16 cellular contexts compared by ENCODE assay signal in genomic region chr19:13995017-13995728, GRCh38. TPM values are rescaled to one million over a fixed set of nuclear protein-coding genes. Genes with fewer than 3 reads are reported as not detected.
DNase-seq lines count a peak whose midpoint lies in the region; ATAC-seq, FAIRE-seq and TF ChIP-seq lines count a peak whose summit lies in the region.
"Had no signal": no experiment of that assay in that cellular context is flagged by ENCODE, and none has a peak within 500 bp of the region (broad histone marks: within the 10 kb centered on the region; RNA-seq: fewer than 3 reads in every experiment).

No MANE protein-coding gene starts in this region.

- H3K27ac Mint-ChIP-seq in T-cell: peak overlapping the region in 1 of 2 donors; percentile 55
- H3K27ac Mint-ChIP-seq: activated CD4-positive, alpha-beta T cell treated with anti-CD3 and anti-CD28 coated beads, Interleukin-2, amount 10 ng/mL, durations not matched to agents 7 days and 5 days; memory B cell had no signal

- H3K27me3 Mint-ChIP-seq in T-cell: no peaks in the 10 kb centered on the region
- H3K27me3 Mint-ChIP-seq: activated CD4-positive, alpha-beta T cell treated with anti-CD3 and anti-CD28 coated beads, Interleukin-2, amount 10 ng/mL, durations not matched to agents 7 days and 5 days; memory B cell had no signal

- no peak overlapping the region for H3K4me3 ChIP-seq in K562
- H3K4me3 ChIP-seq in right cardiac atrium (ENCODE audit: low read length): no peak overlapping the region
- H3K4me3 ChIP-seq in skeletal muscle tissue (ENCODE audit: low read length in 3 of 3): peak overlapping the region in 1 of 3 donors; percentile 29

- H3K4me1 ChIP-seq in K562 (replicated peaks in 1 of 2; ENCODE audit: control insufficient read depth in 2 of 2, insufficient read depth in 2 of 2, low read length in 2 of 2): peaks cover 0 to 17% of the 10 kb centered on the region in 2 experiments; a peak in 3 of 5 replicates
- H3K4me1 ChIP-seq in right cardiac atrium (ENCODE audit: control insufficient read depth, insufficient read depth, low read length): peaks cover 3% of the 10 kb centered on the region
- H3K4me1 ChIP-seq in skeletal muscle tissue (ENCODE audit: control insufficient read depth in 3 of 3, insufficient read depth in 3 of 3, low read length in 3 of 3): peaks cover 12 to 22% (median 13%) of the 10 kb centered on the region in 3 donors

- DNase-seq in GM04504 (ENCODE audit: low read depth) (peak; percentile 75), K562 (ENCODE audit: extremely low read depth in 1 of 4, low spot score in 3 of 4) (no peak), right cardiac atrium (peak in 2 of 3 donors; percentile 51 to 77), iPS-NIHi11 (ENCODE audit: low spot score) (no peak), retina (no peak), T-cell (no peak)
- DNase-seq in activated CD4-positive, alpha-beta T cell treated with anti-CD3 and anti-CD28 coated beads, Interleukin-2, amount 50 U/mL, for 4 hours: no peak
- DNase-seq: activated CD4-positive, alpha-beta T cell treated with anti-CD3 and anti-CD28 coated beads, Interleukin-2, amount 10 ng/mL, durations not matched to agents 7 days and 5 days; activated gamma-delta T cell treated with Interleukin-2 at 50 U/mL for 16 hours; COR-L47; NCI-H2107 had no signal

- no peak for TF ChIP-seq CTCF in K562 (IDR thresholded peaks at IDR 0.05 in 2 of 3, conservative IDR thresholded peaks at IDR 0.05 in 1 of 3; ENCODE audit: insufficient read depth in 2 of 3, low read depth in 1 of 3, low read length in 3 of 3)

- no peak overlapping the region for H3K4me3 Mint-ChIP-seq in T-cell
- H3K4me3 Mint-ChIP-seq: activated CD4-positive, alpha-beta T cell treated with anti-CD3 and anti-CD28 coated beads, Interleukin-2, amount 10 ng/mL, durations not matched to agents 7 days and 5 days; memory B cell had no signal

- CTCF ChIA-PET in K562 (lab: Yijun Ruan, JAX; ENCODE audit: low intra/inter-chr PET ratio): no interaction called here
- CTCF ChIA-PET in T-cell (lab: Charles Lee): no interaction called here

- TF ChIP-seq POLR2A in K562 (conservative IDR thresholded peaks at IDR 0.05): no peak

- no peak for FAIRE-seq in K562 (lab: Jason Lieb, UNC)

- H3K27ac ChIP-seq in K562 (ENCODE audit: extremely low read depth, low read depth, low read length) (no peak overlapping the region), right cardiac atrium (ENCODE audit: low read length) (peak overlapping the region; percentile 43), skeletal muscle tissue (ENCODE audit: low read depth, low read length) (peak overlapping the region; percentile 69)
- H3K27ac ChIP-seq: KMS-11 had no signal

- in situ Hi-C loops in K562 (cut with MboI): no loop called here

- H3K9me3 Mint-ChIP-seq in T-cell: peaks cover 0 to 4% (median 0%) of the 10 kb centered on the region in 3 donors
- H3K9me3 Mint-ChIP-seq: memory B cell had no signal

- H3K36me3 ChIP-seq in K562 (ENCODE audit: control insufficient read depth, insufficient read depth, low read length): peaks cover 63% of the 10 kb centered on the region; the same call in 2 of the 3 replicates
- peaks cover 6 to 13% (median 8%) of the 10 kb centered on the region in 3 donors for H3K36me3 ChIP-seq in skeletal muscle tissue (ENCODE audit: control insufficient read depth in 3 of 3, insufficient read depth in 3 of 3, low read length in 3 of 3)

- H3K27me3 ChIP-seq in K562 (ENCODE audit: control insufficient read depth in 2 of 2, insufficient read depth in 2 of 2, low read length in 2 of 2): no peaks in the 10 kb centered on the region
- H3K27me3 ChIP-seq in right cardiac atrium (ENCODE audit: control insufficient read depth, insufficient read depth): no peaks in the 10 kb centered on the region
- no peaks in the 10 kb centered on the region for H3K27me3 ChIP-seq in skeletal muscle tissue (ENCODE audit: control insufficient read depth in 3 of 3, insufficient read depth in 3 of 3, low read length in 3 of 3)

- TF ChIP-seq EP300 in K562 (IDR thresholded peaks at IDR 0.05; ENCODE audit: low read length): no peak

- H3K79me2 ChIP-seq in K562 (ENCODE audit: control insufficient read depth, insufficient read depth, low read length): peaks cover 19% of the 10 kb centered on the region

- ATAC-seq in K562 (no peak), right cardiac atrium (peak; percentile 61 to 82), T-cell (replicated peaks in 1 of 4) (no peak)
- ATAC-seq: HCT116 had no signal

- H3K4me1 Mint-ChIP-seq in T-cell: peaks cover 21 to 35% (median 22%) of the 10 kb centered on the region in 3 donors

- H3K9ac ChIP-seq in K562 (ENCODE audit: insufficient read depth in 1 of 2, low read depth in 2 of 2, low read length in 2 of 2) (peak overlapping the region in 1 of 2 experiments; percentile 80; a peak in 2 of 4 replicates), skeletal muscle tissue (ENCODE audit: low read depth in 1 of 3, low read length in 3 of 3) (peak overlapping the region; percentile 12 to 75 (median 32))
- H3K9ac ChIP-seq: KMS-11 had no signal

- intact Hi-C loops in K562 (cut with micrococcal nuclease): no loop called here
- intact Hi-C loops in right cardiac atrium (cut with DNase I): no loop called here

- H2AFZ ChIP-seq in K562 (ENCODE audit: low read depth, low read length): no peak overlapping the region

- POLR2A ChIA-PET in K562 (lab: Yijun Ruan, JAX): interaction anchor here (0.8 to 1.3 kb wide), 2 partner anchors 10 to 11 kb away, joined by 5 to 7 read pairs; partner anchors contain the start of gene RFX1
- POLR2A ChIA-PET in T-cell (lab: Charles Lee): no interaction called here

- no peak for TF ChIP-seq RAD21 in K562 (CRISPR knock-in tag; conservative IDR thresholded peaks at IDR 0.05 in 1 of 2, IDR thresholded peaks at IDR 0.05 in 1 of 2)

- peaks cover 22% of the 10 kb centered on the region for H3K36me3 Mint-ChIP-seq in T-cell

- H3K4me2 ChIP-seq in K562 (ENCODE audit: insufficient read depth, low read length): no peak overlapping the region
- H3K4me2 ChIP-seq: KMS-11 had no signal

- BruUV-seq in K562 (replicated peaks; lab: Mats Ljungman, UMichigan): no TSS peak

- H3K9me1 ChIP-seq in K562 (ENCODE audit: control insufficient read depth, insufficient read depth, low read length): peaks cover 3% of the 10 kb centered on the region

- no peaks in the 10 kb centered on the region for H4K20me1 ChIP-seq in K562 (replicated peaks; ENCODE audit: control insufficient read depth, insufficient read depth, low read length)

- 92% methylated on average over 12 of the region's 13 CpGs for WGBS in K562 (ENCODE audit: insufficient coverage, low coverage, missing lambda C conversion rate)
- 64% methylated on average over 13 of the region's 13 CpGs for WGBS in right cardiac atrium

- no peaks in the 10 kb centered on the region for H3K9me3 ChIP-seq in K562 (replicated peaks; ENCODE audit: control insufficient read depth, insufficient read depth, low read depth, low read length)
- H3K9me3 ChIP-seq in right cardiac atrium (ENCODE audit: control insufficient read depth, low read length): no peaks in the 10 kb centered on the region
- H3K9me3 ChIP-seq in skeletal muscle tissue (ENCODE audit: control insufficient read depth in 3 of 3, low read length in 3 of 3): peaks cover 0 to 2% (median 0%) of the 10 kb centered on the region in 3 donors

RNA-seq across cellular contexts. Expression of gene RFX1, which starts 10.9 kb away (rescaled TPM):
- total RNA-seq in K562 (2011; cell fraction: chromatin; rRNA removed; ENCODE audit: low replicate concordance): 5.5 and 14.4 TPM in 2 replicates
- total RNA-seq in K562 (2011; cell fraction: nucleolus; rRNA removed): 12.2 and 13.2 TPM in 2 replicates
- 7.8 and 8.1 TPM in 2 replicates for total RNA-seq in K562 (2011; cell fraction: nucleoplasm; rRNA removed)
- total RNA-seq in K562 (2014; rRNA removed): 3.1 and 4.0 TPM in 2 replicates
- 0.22 and 0.40 TPM in 2 replicates for total RNA-seq in K562 (2014; rRNA removed; fragmentation: Illumina TruSeq; extraction: Trizol)
- total RNA-seq in K562 (2015; rRNA removed; fragmentation: Illumina TruSeq; extraction: Trizol): 1.2 and 1.4 TPM in 2 replicates
- total RNA-seq in K562 (2021): 17.9 and 19.3 TPM in 2 replicates
- 0.95 and 1.4 TPM in 2 replicates for polyA plus RNA-seq in K562 (2011; rRNA removed)
- polyA plus RNA-seq in K562 (2011; cell fraction: cytosol; rRNA removed): 0.60 and 1.4 TPM in 2 replicates
- 5.3 and 11.1 TPM in 2 replicates for polyA plus RNA-seq in K562 (2011; cell fraction: nucleus; rRNA removed)
- polyA plus RNA-seq in K562 (2012): 9.7 and 10.4 TPM in 2 replicates
- 1.7 and 4.7 TPM in 2 replicates for polyA plus RNA-seq in K562 (2014; fragmentation: Illumina TruSeq; extraction: Trizol)
- polyA plus RNA-seq in K562 (2014; fragmentation: Nextera tagmentation; extraction: Ambion mirVana): under 1 TPM; 0.14 to 0.25 TPM
- polyA plus RNA-seq in K562 (2014; rRNA removed): 3.8 and 4.8 TPM in 2 replicates
- 0.35 and 0.36 TPM in 2 replicates for polyA minus RNA-seq in K562 (2011; rRNA and poly(A)+ RNA removed)
- 5.1 and 12.7 TPM in 2 replicates for polyA minus RNA-seq in K562 (2011; cell fraction: cytosol; rRNA and poly(A)+ RNA removed)
- polyA minus RNA-seq in K562 (2011; cell fraction: nucleus; rRNA and poly(A)+ RNA removed): 4.2 and 5.9 TPM in 2 replicates
- total RNA-seq in right cardiac atrium: 10 to 100 TPM; 10.9 to 15.6 (median 13.5) TPM
- polyA plus RNA-seq in right cardiac atrium: 7.0 TPM
- total RNA-seq in skeletal muscle tissue: 4.7 TPM
- 10 to 100 TPM; 18.4 to 27.1 (median 23.1) TPM for total RNA-seq in T-cell

RNA-seq across cellular contexts. Expression of gene RLN3, which starts 32.8 kb away (rescaled TPM):
- not detected in 2 replicates for total RNA-seq in K562 (2011; cell fraction: chromatin; rRNA removed; ENCODE audit: low replicate concordance)
- total RNA-seq in K562 (2011; cell fraction: nucleolus; rRNA removed): 0.92 TPM in 1 of 2 replicates, not detected in the other
- not detected in 2 replicates for total RNA-seq in K562 (2011; cell fraction: nucleoplasm; rRNA removed)
- total RNA-seq in K562 (2014; rRNA removed): 1.1 TPM in 1 of 2 replicates, not detected in the other
- not detected in 2 replicates for total RNA-seq in K562 (2014; rRNA removed; fragmentation: Illumina TruSeq; extraction: Trizol)
- total RNA-seq in K562 (2015; rRNA removed; fragmentation: Illumina TruSeq; extraction: Trizol): not detected in 2 replicates
- 0.31 TPM in 1 of 2 replicates, not detected in the other for total RNA-seq in K562 (2021)
- polyA plus RNA-seq in K562 (2011; rRNA removed): 0.71 TPM in 1 of 2 replicates, not detected in the other
- polyA plus RNA-seq in K562 (2011; cell fraction: cytosol; rRNA removed): 0.27 and 2.5 TPM in 2 replicates
- 0.57 TPM in 1 of 2 replicates, not detected in the other for polyA plus RNA-seq in K562 (2011; cell fraction: nucleus; rRNA removed)
- polyA plus RNA-seq in K562 (2012): 0.26 and 0.57 TPM in 2 replicates
- polyA plus RNA-seq in K562 (2014; fragmentation: Illumina TruSeq; extraction: Trizol): not detected in 2 replicates
- not detected for polyA plus RNA-seq in K562 (2014; fragmentation: Nextera tagmentation; extraction: Ambion mirVana)
- 0.38 and 1.2 TPM in 2 replicates for polyA plus RNA-seq in K562 (2014; rRNA removed)
- polyA minus RNA-seq in K562 (2011; rRNA and poly(A)+ RNA removed): not detected in 2 replicates
- not detected in 2 replicates for polyA minus RNA-seq in K562 (2011; cell fraction: cytosol; rRNA and poly(A)+ RNA removed)
- not detected in 2 replicates for polyA minus RNA-seq in K562 (2011; cell fraction: nucleus; rRNA and poly(A)+ RNA removed)
- total RNA-seq in right cardiac atrium: not detected
- not detected for polyA plus RNA-seq in right cardiac atrium
- total RNA-seq in skeletal muscle tissue: not detected
- total RNA-seq in T-cell: not detected
- total RNA-seq: activated CD4-positive, alpha-beta T cell treated with anti-CD3 and anti-CD28 coated beads, Interleukin-2, amount 10 ng/mL, durations not matched to agents 7 days and 5 days; T-helper 2 cell treated with Interferon-gamma antibody and Interleukin-4, amounts not matched to agents 100 ng/mL and 5 ng/mL, for 36 hours had no signal

RNA-seq across cellular contexts. Expression of gene IL27RA, which starts 36.4 kb away (rescaled TPM):
- total RNA-seq in K562 (2011; cell fraction: chromatin; rRNA removed; ENCODE audit: low replicate concordance): 10.9 and 28.8 TPM in 2 replicates
- total RNA-seq in K562 (2011; cell fraction: nucleolus; rRNA removed): 34.2 and 45.7 TPM in 2 replicates
- 19.0 and 24.8 TPM in 2 replicates for total RNA-seq in K562 (2011; cell fraction: nucleoplasm; rRNA removed)
- total RNA-seq in K562 (2014; rRNA removed) (11.6 and 12.6 TPM in 2 replicates), K562 (2014; rRNA removed; fragmentation: Illumina TruSeq; extraction: Trizol) (6.3 and 7.0 TPM in 2 replicates), K562 (2015; rRNA removed; fragmentation: Illumina TruSeq; extraction: Trizol) (8.6 and 8.8 TPM in 2 replicates), K562 (2021) (15.2 and 15.9 TPM in 2 replicates), right cardiac atrium (1 to 10 TPM; 3.3 to 4.7 (median 3.7) TPM), skeletal muscle tissue (2.6 TPM), T-cell (10 to 100 TPM; 44.2 to 82.4 (median 66.5) TPM)
- polyA plus RNA-seq in K562 (2011; rRNA removed) (14.1 and 15.9 TPM in 2 replicates), K562 (2014; fragmentation: Illumina TruSeq; extraction: Trizol) (12.5 and 13.3 TPM in 2 replicates), K562 (2014; fragmentation: Nextera tagmentation; extraction: Ambion mirVana) (1 to 10 TPM; 1.9 to 2.1 TPM), K562 (2014; rRNA removed) (10.6 and 12.0 TPM in 2 replicates), right cardiac atrium (3.4 TPM)
- 9.7 and 22.4 TPM in 2 replicates for polyA plus RNA-seq in K562 (2011; cell fraction: cytosol; rRNA removed)
- polyA plus RNA-seq in K562 (2011; cell fraction: nucleus; rRNA removed): 7.8 and 13.8 TPM in 2 replicates
- polyA plus RNA-seq in K562 (2012): 12.8 and 16.0 TPM in 2 replicates
- 4.5 and 7.4 TPM in 2 replicates for polyA minus RNA-seq in K562 (2011; rRNA and poly(A)+ RNA removed)
- polyA minus RNA-seq in K562 (2011; cell fraction: cytosol; rRNA and poly(A)+ RNA removed): 5.3 and 8.4 TPM in 2 replicates
- 2.8 and 3.9 TPM in 2 replicates for polyA minus RNA-seq in K562 (2011; cell fraction: nucleus; rRNA and poly(A)+ RNA removed)

RNA-seq across cellular contexts. Expression of gene DCAF15, which starts 42.9 kb away (rescaled TPM):
- total RNA-seq in K562 (2011; cell fraction: chromatin; rRNA removed; ENCODE audit: low replicate concordance): 49.6 and 162 TPM in 2 replicates
- 148 and 149 TPM in 2 replicates for total RNA-seq in K562 (2011; cell fraction: nucleolus; rRNA removed)
- total RNA-seq in K562 (2011; cell fraction: nucleoplasm; rRNA removed): 55.0 and 76.5 TPM in 2 replicates
- 37.0 and 39.4 TPM in 2 replicates for total RNA-seq in K562 (2014; rRNA removed)
- total RNA-seq in K562 (2014; rRNA removed; fragmentation: Illumina TruSeq; extraction: Trizol): 10.4 and 13.6 TPM in 2 replicates
- total RNA-seq in K562 (2015; rRNA removed; fragmentation: Illumina TruSeq; extraction: Trizol): 22.5 and 24.0 TPM in 2 replicates
- 63.2 and 68.5 TPM in 2 replicates for total RNA-seq in K562 (2021)
- polyA plus RNA-seq in K562 (2011; rRNA removed): 27.7 and 46.8 TPM in 2 replicates
- polyA plus RNA-seq in K562 (2011; cell fraction: cytosol; rRNA removed): 28.8 and 44.6 TPM in 2 replicates
- polyA plus RNA-seq in K562 (2011; cell fraction: nucleus; rRNA removed): 228 and 347 TPM in 2 replicates
- 50.0 and 68.0 TPM in 2 replicates for polyA plus RNA-seq in K562 (2012)
- polyA plus RNA-seq in K562 (2014; fragmentation: Illumina TruSeq; extraction: Trizol): 31.0 and 55.5 TPM in 2 replicates
- polyA plus RNA-seq in K562 (2014; fragmentation: Nextera tagmentation; extraction: Ambion mirVana): under 1 TPM; 0.17 to 0.56 TPM
- polyA plus RNA-seq in K562 (2014; rRNA removed): 52.5 and 56.2 TPM in 2 replicates
- polyA minus RNA-seq in K562 (2011; rRNA and poly(A)+ RNA removed): 14.2 and 17.7 TPM in 2 replicates
- 19.0 and 22.3 TPM in 2 replicates for polyA minus RNA-seq in K562 (2011; cell fraction: cytosol; rRNA and poly(A)+ RNA removed)
- 42.0 and 54.3 TPM in 2 replicates for polyA minus RNA-seq in K562 (2011; cell fraction: nucleus; rRNA and poly(A)+ RNA removed)
- total RNA-seq in right cardiac atrium: 10 to 100 TPM; 20.3 to 24.1 (median 21.1) TPM
- 21.5 TPM for polyA plus RNA-seq in right cardiac atrium
- 6.3 TPM for total RNA-seq in skeletal muscle tissue
- total RNA-seq in T-cell: 100 to 1,000 TPM in 3 of 5 donors, 10 to 100 TPM in 2; 67.3 to 118 (median 110) TPM

RNA-seq across cellular contexts. Expression of gene PODNL1, which starts 57.0 kb away (rescaled TPM):
- total RNA-seq in K562 (2011; cell fraction: chromatin; rRNA removed; ENCODE audit: low replicate concordance): 0.14 and 2.1 TPM in 2 replicates
- 0.53 and 1.2 TPM in 2 replicates for total RNA-seq in K562 (2011; cell fraction: nucleolus; rRNA removed)
- 0.29 and 2.3 TPM in 2 replicates for total RNA-seq in K562 (2011; cell fraction: nucleoplasm; rRNA removed)
- total RNA-seq in K562 (2014; rRNA removed) (0.12 TPM in 1 of 2 replicates, not detected in the other), K562 (2014; rRNA removed; fragmentation: Illumina TruSeq; extraction: Trizol) (not detected in 2 replicates), K562 (2015; rRNA removed; fragmentation: Illumina TruSeq; extraction: Trizol) (0.25 and 0.34 TPM in 2 replicates), K562 (2021) (0.40 and 0.47 TPM in 2 replicates), right cardiac atrium (1 to 10 TPM; 1.4 to 3.2 (median 2.2) TPM), skeletal muscle tissue (not detected), T-cell (under 1 TPM in 1 of 5 donors, not detected in 4; 0.09 TPM)
- polyA plus RNA-seq in K562 (2011; rRNA removed) (0.18 and 0.46 TPM in 2 replicates), K562 (2014; fragmentation: Illumina TruSeq; extraction: Trizol) (0.22 and 0.42 TPM in 2 replicates), K562 (2014; fragmentation: Nextera tagmentation; extraction: Ambion mirVana) (under 1 TPM in 1 of 2 experiments, not detected in 1; 0.24 TPM), K562 (2014; rRNA removed) (0.21 TPM in 1 of 2 replicates, not detected in the other), right cardiac atrium (1.9 TPM)
- 0.55 and 0.91 TPM in 2 replicates for polyA plus RNA-seq in K562 (2011; cell fraction: cytosol; rRNA removed)
- polyA plus RNA-seq in K562 (2011; cell fraction: nucleus; rRNA removed): 0.18 and 0.60 TPM in 2 replicates
- polyA plus RNA-seq in K562 (2012): 0.82 and 1.8 TPM in 2 replicates
- polyA minus RNA-seq in K562 (2011; rRNA and poly(A)+ RNA removed): 0.42 TPM in 1 of 2 replicates, not detected in the other
- not detected in 2 replicates for polyA minus RNA-seq in K562 (2011; cell fraction: cytosol; rRNA and poly(A)+ RNA removed)
- polyA minus RNA-seq in K562 (2011; cell fraction: nucleus; rRNA and poly(A)+ RNA removed): 0.13 and 0.67 TPM in 2 replicates
- total RNA-seq: T-helper 2 cell treated with Interferon-gamma antibody and Interleukin-4, amounts not matched to agents 100 ng/mL and 5 ng/mL, for 36 hours had no signal

Comparison
In these comparisons a context has a peak if more than half of its experiments do, and no peak if none do; other contexts are left out.
1. DNase-seq: peak in GM04504 (single experiment) and right cardiac atrium (2 of 3); none in K562 (0 of 4), iPS-NIHi11 (single experiment), retina (single experiment), activated CD4-positive, alpha-beta T cell treated with anti-CD3 and anti-CD28 coated beads, Interleukin-2, amount 50 U/mL, for 4 hours (0 of 2) and T-cell (0 of 34).
2. ATAC-seq: peak in right cardiac atrium (2 of 2); none in K562 (single experiment) and T-cell (0 of 4).